Comparison of ENCODE assay signal across 17 cellular contexts in genomic region chr10:109987828-109988227, GRCh38.
"Had no signal": no experiment of that assay in that cellular context is flagged by ENCODE, and none has a peak within 500 bp of the region (broad histone marks: within the 10 kb centered on the region; RNA-seq: fewer than 3 reads in every experiment).

No MANE protein-coding gene starts in this region.

- ATAC-seq: gastroesophageal sphincter; naive thymus-derived CD8-positive, alpha-beta T cell; stimulated activated naive CD8-positive, alpha-beta T cell treated with anti-CD3 and anti-CD28 coated beads, Interleukin-15, Interleukin-2, amounts not matched to agents 100 U/mL and 50 U/mL, for 24 hours had no signal

- H3K4me3 Mint-ChIP-seq: activated B cell treated with CpG ODN at 0.5 μM for 24 hours; activated CD4-positive, alpha-beta T cell treated with anti-CD3 and anti-CD28 coated beads, Interleukin-2, amount 10 ng/mL, durations not matched to agents 7 days and 5 days; activated naive CD8-positive, alpha-beta T cell treated with anti-CD3 and anti-CD28 coated beads for 36 hours; activated T-helper 1 cell treated with anti-CD3 and anti-CD28 coated beads, Interleukin-12 subunit alpha, Interleukin-12 subunit beta, Interleukin-2, Interleukin-4 antibody, amounts not matched to agents 30 ng/mL and 10 ng/mL and 1 ng/mL, durations not matched to agents 14 hours and 24 hours and 36 hours; naive thymus-derived CD8-positive, alpha-beta T cell had no signal

- DNase-seq: activated B cell treated with CpG ODN at 0.5 μM for 24 hours; activated CD4-positive, alpha-beta T cell treated with anti-CD3 and anti-CD28 coated beads, Interleukin-2, amount 10 ng/mL, durations not matched to agents 7 days and 5 days; activated naive CD8-positive, alpha-beta T cell treated with anti-CD3 and anti-CD28 coated beads for 36 hours; heart right ventricle; islet precursor cell; left lung; naive thymus-derived CD8-positive, alpha-beta T cell; nucleus accumbens; stimulated activated CD4-positive, alpha-beta T cell treated with anti-CD3 and anti-CD28 coated beads, Interleukin-4, amount 100 ng/mL, for 4 hours; stimulated activated CD8-positive, alpha-beta memory T cell treated with anti-CD3 and anti-CD28 coated beads, Interleukin-4, amount 100 ng/mL, for 48 hours; stimulated activated naive CD8-positive, alpha-beta T cell treated with anti-CD3 and anti-CD28 coated beads, Interleukin-15, Interleukin-2, amounts not matched to agents 100 U/mL and 50 U/mL, for 24 hours; T-helper 2 cell had no signal

- H3K4me1 ChIP-seq: gastroesophageal sphincter, left lung, right atrium auricular region had no signal

- H3K27ac ChIP-seq: gastroesophageal sphincter, right atrium auricular region had no signal

- H3K4me3 ChIP-seq: gastroesophageal sphincter, heart right ventricle, left lung, right atrium auricular region, skin epidermis had no signal

- H3K36me3 ChIP-seq: gastroesophageal sphincter, heart right ventricle, left lung, right atrium auricular region had no signal

- H3K27me3 ChIP-seq: gastroesophageal sphincter, heart right ventricle, left lung, right atrium auricular region had no signal

- H3K27me3 Mint-ChIP-seq: activated B cell treated with CpG ODN at 0.5 μM for 24 hours; activated naive CD8-positive, alpha-beta T cell treated with anti-CD3 and anti-CD28 coated beads for 36 hours had no signal

- H3K4me1 Mint-ChIP-seq: activated CD4-positive, alpha-beta T cell treated with anti-CD3 and anti-CD28 coated beads, Interleukin-2, amount 10 ng/mL, durations not matched to agents 7 days and 5 days had no signal

- H3K27ac Mint-ChIP-seq: activated B cell treated with CpG ODN at 0.5 μM for 24 hours; activated CD4-positive, alpha-beta T cell treated with anti-CD3 and anti-CD28 coated beads, Interleukin-2, amount 10 ng/mL, durations not matched to agents 7 days and 5 days; activated naive CD8-positive, alpha-beta T cell treated with anti-CD3 and anti-CD28 coated beads for 36 hours; activated T-helper 1 cell treated with anti-CD3 and anti-CD28 coated beads, Interleukin-12 subunit alpha, Interleukin-12 subunit beta, Interleukin-2, Interleukin-4 antibody, amounts not matched to agents 30 ng/mL and 10 ng/mL and 1 ng/mL, durations not matched to agents 14 hours and 24 hours and 36 hours; naive thymus-derived CD8-positive, alpha-beta T cell; progenitor cell of endocrine pancreas had no signal

- H3K9me3 ChIP-seq: gastroesophageal sphincter, right atrium auricular region had no signal
